ENCODE assay signal across 8 cellular contexts in the genomic region with DNA sequence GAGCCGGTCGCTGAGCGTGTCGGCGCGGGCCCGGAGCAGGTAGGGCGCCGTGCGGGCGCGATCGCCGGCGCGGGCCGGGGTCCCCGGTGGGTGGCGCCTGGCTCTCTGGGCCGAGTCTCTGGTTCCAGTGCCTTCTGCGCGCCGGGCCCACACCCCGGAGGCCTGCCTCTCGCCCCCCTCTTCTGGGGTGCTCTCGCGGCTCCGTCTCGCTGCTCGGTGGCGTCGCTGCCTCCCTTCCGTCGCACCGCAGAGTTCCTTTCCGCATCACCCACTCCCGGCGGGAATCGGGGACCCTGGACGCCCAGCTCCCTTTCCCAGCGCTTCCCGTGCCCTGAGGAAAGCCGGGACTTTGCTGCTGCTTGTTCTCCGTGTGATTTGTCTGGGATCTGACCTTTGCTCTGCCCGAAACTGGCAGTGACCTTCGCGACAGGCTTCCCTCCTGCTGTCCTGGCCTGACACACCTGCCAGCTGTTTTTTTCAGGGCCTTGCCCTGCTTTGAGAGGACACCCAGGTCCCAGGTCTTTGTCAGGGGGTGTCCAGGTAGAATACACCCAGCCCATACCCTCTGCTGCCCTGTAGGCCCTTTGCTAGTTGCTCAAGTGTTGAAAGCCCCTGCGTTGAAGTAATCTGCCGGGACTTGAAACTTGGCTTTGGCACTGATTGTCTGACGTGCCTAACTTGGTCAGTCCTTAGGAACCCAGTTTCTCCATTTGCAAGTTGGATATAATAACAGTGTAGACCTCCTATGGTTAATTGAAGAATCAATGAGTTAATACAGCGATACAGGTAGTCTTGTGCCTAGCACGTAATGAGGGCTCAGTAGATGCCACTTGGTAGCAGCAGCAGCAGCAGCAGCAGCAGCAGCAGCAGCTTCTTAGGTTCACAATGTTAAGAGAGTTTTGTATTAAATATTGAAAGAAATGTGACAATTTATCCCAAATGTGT. TPM values are rescaled to one million over a fixed set of nuclear protein-coding genes. Genes with fewer than 3 reads are reported as not detected.
DNase-seq lines count a peak whose midpoint lies in the region; ATAC-seq and TF ChIP-seq lines count a peak whose summit lies in the region.

No MANE protein-coding gene starts in this region.

- H3K4me2 ChIP-seq in PC-9: peak overlapping the region; percentile 92

- H3K27ac ChIP-seq in PC-9 (peak overlapping the region; percentile 52), ascending aorta (peak overlapping the region; percentile 87 to 96)

- CTCF ChIA-PET in PC-9 (lab: Charles Lee): no interaction called here

- H3K4me3 ChIP-seq in PC-9 (peak overlapping the region; percentile 89), ascending aorta (peak overlapping the region; percentile 95 to 98)

- H3K9me3 ChIP-seq in PC-9 (ENCODE audit: insufficient read depth, low read depth): no peaks in the 10 kb centered on the region
- no peaks in the 10 kb centered on the region for H3K9me3 ChIP-seq in ascending aorta

- peak overlapping the region; percentile 86 for H2AFZ ChIP-seq in PC-9

- peaks cover 34% of the 10 kb centered on the region for H3K4me1 ChIP-seq in PC-9 (replicated peaks; ENCODE audit: insufficient read depth)
- H3K4me1 ChIP-seq in ascending aorta: peaks cover 0 to 20% of the 10 kb centered on the region in 2 donors

- H3K9me2 ChIP-seq in PC-9 (ENCODE audit: insufficient read depth): no peaks in the 10 kb centered on the region

- peak; percentile 16 for ATAC-seq in GM18858 (IDR thresholded peaks at IDR 0.05; ENCODE audit: unreplicated experiment)
- peak; percentile 33 for ATAC-seq in HG03103 (IDR thresholded peaks at IDR 0.05; ENCODE audit: low read depth, unreplicated experiment)

- POLR2A ChIA-PET in PC-9 (lab: Charles Lee; ENCODE audit: unreplicated experiment): interaction anchor here (1.2 kb wide), 1 partner anchor 33 kb away, joined by 9 read pairs; no protein-coding TSS in a partner anchor

- H3K27me3 ChIP-seq in PC-9 (ENCODE audit: insufficient read depth, low read depth) (no peaks in the 10 kb centered on the region), ascending aorta (no peaks in the 10 kb centered on the region)

- H4K20me1 ChIP-seq in PC-9 (ENCODE audit: insufficient read depth): peaks cover 18% of the 10 kb centered on the region; the same call in 1 of the 2 replicates

- intact Hi-C loops in PC-9 (cut with micrococcal nuclease; ENCODE audit: unreplicated experiment) (loop anchor here (2.0 to 10.0 kb wide), 4 partner anchors 54 to 1017 kb away; partner anchors contain the start of gene ZC3H12C), ascending aorta (cut with DNase I) (loop anchor here (2.0 to 10.0 kb wide), 3 partner anchors 338 to 484 kb away; partner anchors contain the start of gene ZC3H12C)

- TF ChIP-seq CTCF in PC-9 (conservative IDR thresholded peaks at IDR 0.05): no peak
- TF ChIP-seq CTCF in ascending aorta (IDR thresholded peaks at IDR 0.05): no peak

- H3F3A ChIP-seq in PC-9 (ENCODE audit: insufficient read depth, low read depth): peaks cover 18% of the 10 kb centered on the region

- DNase-seq in AG08396 (ENCODE audit: low spot score) (peak; percentile 58), PC-9 (no peak), ascending aorta (ENCODE audit: low spot score in 2 of 2) (peak in 1 of 2 donors; percentile 71), hypothalamus (lab: John Stamatoyannopoulos, UW) (peak in 37 of 51 donors; percentile 8 to 81 (median 61)), retina (peak; percentile 78), ecto neural progenitor cell (ENCODE audit: low spot score) (no peak)

- peaks cover 53% of the 10 kb centered on the region for H3K79me2 ChIP-seq in PC-9 (ENCODE audit: low read depth)

- H3K36me3 ChIP-seq in PC-9 (ENCODE audit: low read depth): no peaks in the 10 kb centered on the region
- no peaks in the 10 kb centered on the region for H3K36me3 ChIP-seq in ascending aorta

- no TSS peak for BruUV-seq in PC-9 (replicated peaks; lab: Mats Ljungman, UMichigan)

RNA-seq across cellular contexts. Expression of gene FDX1, which starts 0.8 kb away (rescaled TPM):
- total RNA-seq in PC-9 (2021): 10.5 and 11.9 TPM in 2 replicates
- 17.6 TPM for total RNA-seq in ascending aorta

Comparison
In these comparisons a context has a peak if more than half of its experiments do, and no peak if none do; other contexts are left out.
1. DNase-seq: peak in AG08396 (single experiment), hypothalamus (37 of 51) and retina (single experiment); none in PC-9 (0 of 2) and ecto neural progenitor cell (single experiment).